ENCODE assay signal across 13 cellular contexts in the genomic region with DNA sequence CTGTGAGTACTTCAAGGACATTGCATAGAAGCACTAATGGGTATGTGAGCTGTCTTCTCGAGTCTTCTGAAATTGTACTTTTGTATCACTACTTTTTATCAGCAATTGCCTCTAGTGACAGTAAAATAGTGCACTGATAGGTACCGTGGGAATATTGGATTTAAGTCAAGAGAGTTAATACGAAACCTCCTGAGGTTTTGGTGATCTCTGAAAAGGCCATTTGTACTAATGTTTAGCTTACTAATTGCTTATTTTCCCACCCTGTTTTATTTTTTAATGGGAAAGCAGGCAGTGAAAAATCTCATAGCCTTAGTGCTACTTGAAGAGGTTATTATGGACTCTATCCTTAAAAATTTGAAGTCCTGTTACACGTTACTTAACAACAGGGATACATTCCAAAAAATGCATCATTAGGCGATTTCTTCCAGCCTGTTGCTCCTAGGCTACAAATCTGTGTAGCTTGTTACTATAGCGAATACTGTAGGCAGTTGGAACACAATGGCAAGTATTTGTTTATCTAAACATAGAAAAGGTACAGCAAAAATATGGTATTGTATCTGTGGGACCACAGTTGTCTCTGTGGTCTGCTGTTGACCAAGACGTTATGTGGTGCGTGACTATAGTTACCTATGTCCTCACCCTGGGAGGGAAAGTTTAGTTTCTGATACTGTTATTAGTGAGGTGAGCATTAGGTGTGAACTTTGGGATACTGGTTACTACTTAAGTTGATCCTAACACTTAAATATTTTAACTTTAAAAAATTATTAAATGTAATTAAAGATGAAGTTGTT.
DNase-seq lines count a peak whose midpoint lies in the region; ATAC-seq and TF ChIP-seq lines count a peak whose summit lies in the region.
"Had no signal": no experiment of that assay in that cellular context is flagged by ENCODE, and none has a peak within 500 bp of the region (broad histone marks: within the 10 kb centered on the region; RNA-seq: fewer than 3 reads in every experiment).

No MANE protein-coding gene starts in this region.

- peak; percentile 75 for ATAC-seq in HG03175 (IDR thresholded peaks at IDR 0.05; ENCODE audit: unreplicated experiment)
- ATAC-seq: left lung had no signal

- H3K36me3 ChIP-seq in SK-N-SH (replicated peaks in 1 of 2; ENCODE audit: control insufficient read depth in 1 of 2, insufficient read depth in 2 of 2, low read length in 1 of 2) = peaks cover 2 to 14% of the 10 kb centered on the region in 2 experiments
- H3K36me3 ChIP-seq: thoracic aorta had no signal

- no peaks in the 10 kb centered on the region for H4K20me1 ChIP-seq in SK-N-SH (ENCODE audit: insufficient read depth)

- DNase-seq in NCI-H526 (lab: John Stamatoyannopoulos, UW) (peak; percentile 9), NCI-H526 treated with DMSO at 0.1 percent for 48 hours (lab: John Stamatoyannopoulos, UW) (no peak), osteocyte (ENCODE audit: extremely low spot score, unreplicated experiment) (no peak), NAMALWA (ENCODE audit: low spot score) (no peak), NCI-H1694 (lab: John Stamatoyannopoulos, UW) (no peak), SK-N-SH (no peak)
- DNase-seq: left lung had no signal

- peak overlapping the region in 4 of 5 experiments; percentile 8 to 64 (median 26) for H3K27ac Mint-ChIP-seq in brain
- H3K27ac Mint-ChIP-seq in osteocyte (ENCODE audit: unreplicated experiment) = peak overlapping the region; percentile 84

- TF ChIP-seq EP300 in SK-N-SH (IDR thresholded peaks at IDR 0.05; ENCODE audit: borderline replicate concordance in 1 of 2, low read depth in 1 of 2, low read length in 1 of 2) = no peak

- H3K36me3 Mint-ChIP-seq in brain (peaks cover 85% of the 10 kb centered on the region), osteocyte (ENCODE audit: unreplicated experiment) (peaks cover 18% of the 10 kb centered on the region)

- TF ChIP-seq CTCF in brain (conservative IDR thresholded peaks at IDR 0.05) (no peak), osteocyte (IDR thresholded peaks at IDR 0.05) (no peak), SK-N-SH (IDR thresholded peaks at IDR 0.05) (no peak)

- H3K4me1 ChIP-seq in SK-N-SH (ENCODE audit: control insufficient read depth in 1 of 2, insufficient read depth in 2 of 2, low read depth in 1 of 2, low read length in 1 of 2) = peaks cover 0 to 20% of the 10 kb centered on the region in 2 experiments; a peak in 1 of 4 replicates

- no peaks in the 10 kb centered on the region for H3K9me2 ChIP-seq in SK-N-SH

- no peak overlapping the region for H3K9ac ChIP-seq in SK-N-SH
- H3K9ac ChIP-seq: KMS-11 had no signal

- H3K79me2 ChIP-seq in SK-N-SH (ENCODE audit: insufficient read depth) = peaks cover 83% of the 10 kb centered on the region

- no peaks in the 10 kb centered on the region for H3K27me3 Mint-ChIP-seq in brain
- H3K27me3 Mint-ChIP-seq in osteocyte (ENCODE audit: unreplicated experiment) = no peaks in the 10 kb centered on the region
- H3K27me3 Mint-ChIP-seq: effector memory CD8-positive, alpha-beta T cell had no signal

- no peak overlapping the region for H2AFZ ChIP-seq in SK-N-SH (ENCODE audit: low read depth)

- TF ChIP-seq RAD21 in SK-N-SH (IDR thresholded peaks at IDR 0.05; ENCODE audit: low read length) = no peak

- H3K9me3 Mint-ChIP-seq in brain (no peaks in the 10 kb centered on the region), osteocyte (ENCODE audit: unreplicated experiment) (peaks cover 2% of the 10 kb centered on the region)
- H3K9me3 Mint-ChIP-seq: effector memory CD8-positive, alpha-beta T cell had no signal

- peak overlapping the region in 1 of 2 experiments; percentile 37; a peak in 2 of 4 replicates for H3K27ac ChIP-seq in SK-N-SH (ENCODE audit: low read depth in 2 of 2, low read length in 1 of 2)
- H3K27ac ChIP-seq: 22Rv1, KMS-11, thoracic aorta had no signal

- H3K4me1 Mint-ChIP-seq in brain (peaks cover 34% of the 10 kb centered on the region), osteocyte (ENCODE audit: unreplicated experiment) (peaks cover 43% of the 10 kb centered on the region)

- CTCF ChIA-PET in SK-N-SH (lab: Yijun Ruan, JAX) = interaction anchor here (0.8 kb wide), 1 partner anchor 20 kb away, joined by 3 read pairs; no protein-coding TSS in a partner anchor

- H3K4me3 ChIP-seq in SK-N-SH (ENCODE audit: low read depth in 2 of 2, low read length in 1 of 2) = no peak overlapping the region
- H3K4me3 ChIP-seq: left lung, thoracic aorta had no signal

- POLR2A ChIA-PET in SK-N-SH (lab: Yijun Ruan, JAX) = no interaction called here

- H3K4me3 Mint-ChIP-seq in brain = no peak overlapping the region
- H3K4me3 Mint-ChIP-seq in osteocyte (ENCODE audit: unreplicated experiment) = no peak overlapping the region

- H3F3A ChIP-seq in SK-N-SH (replicated peaks; ENCODE audit: insufficient read depth) = peaks cover 7% of the 10 kb centered on the region

- H3K4me2 ChIP-seq in SK-N-SH = no peak overlapping the region
- H3K4me2 ChIP-seq: KMS-11 had no signal

- H3K27me3 ChIP-seq in SK-N-SH (ENCODE audit: insufficient read depth) = no peaks in the 10 kb centered on the region
- H3K27me3 ChIP-seq: left lung had no signal

- WGBS in SK-N-SH (ENCODE audit: low lambda C conversion rate) = 96% methylated on average over 8 of the region's 8 CpGs

- H3K9me3 ChIP-seq in SK-N-SH = no peaks in the 10 kb centered on the region
- H3K9me3 ChIP-seq: left lung, thoracic aorta had no signal

TF ChIP-seq in SK-N-SH, 30 proteins besides CTCF, POLR2A, EP300 and RAD21:
- no peak for TF ChIP-seq GABPA (IDR thresholded peaks at IDR 0.05; ENCODE audit: low read depth)
- TF ChIP-seq FOXJ3 (CRISPR knock-in tag; IDR thresholded peaks at IDR 0.05) = no peak
- TF ChIP-seq RCOR1 (IDR thresholded peaks at IDR 0.05; ENCODE audit: low read length) = no peak
- no peak for TF ChIP-seq GATA2 (CRISPR knock-in tag; IDR thresholded peaks at IDR 0.05)
- no peak for TF ChIP-seq SMC3 (IDR thresholded peaks at IDR 0.05; ENCODE audit: low read depth, low read length)
- TF ChIP-seq, protein P1, sequence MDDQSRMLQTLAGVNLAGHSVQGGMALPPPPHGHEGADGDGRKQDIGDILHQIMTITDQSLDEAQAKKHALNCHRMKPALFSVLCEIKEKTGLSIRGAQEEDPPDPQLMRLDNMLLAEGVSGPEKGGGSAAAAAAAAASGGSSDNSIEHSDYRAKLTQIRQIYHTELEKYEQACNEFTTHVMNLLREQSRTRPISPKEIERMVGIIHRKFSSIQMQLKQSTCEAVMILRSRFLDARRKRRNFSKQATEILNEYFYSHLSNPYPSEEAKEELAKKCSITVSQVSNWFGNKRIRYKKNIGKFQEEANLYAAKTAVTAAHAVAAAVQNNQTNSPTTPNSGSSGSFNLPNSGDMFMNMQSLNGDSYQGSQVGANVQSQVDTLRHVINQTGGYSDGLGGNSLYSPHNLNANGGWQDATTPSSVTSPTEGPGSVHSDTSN (IDR thresholded peaks at IDR 0.05) = no peak
- no peak for TF ChIP-seq RXRA (IDR thresholded peaks at IDR 0.05; ENCODE audit: borderline replicate concordance, low read depth)
- no peak for TF ChIP-seq CHD2 (IDR thresholded peaks at IDR 0.05; ENCODE audit: low read length, partially characterized antibody)
- no peak for TF ChIP-seq NFIC (IDR thresholded peaks at IDR 0.05; ENCODE audit: borderline replicate concordance)
- no peak for TF ChIP-seq RFX5 (IDR thresholded peaks at IDR 0.05; ENCODE audit: low read length)
- TF ChIP-seq, protein P2, sequence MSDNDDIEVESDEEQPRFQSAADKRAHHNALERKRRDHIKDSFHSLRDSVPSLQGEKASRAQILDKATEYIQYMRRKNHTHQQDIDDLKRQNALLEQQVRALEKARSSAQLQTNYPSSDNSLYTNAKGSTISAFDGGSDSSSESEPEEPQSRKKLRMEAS (IDR thresholded peaks at IDR 0.05; ENCODE audit: low read depth) = no peak
- no peak for TF ChIP-seq TAF1 (IDR thresholded peaks at IDR 0.05; ENCODE audit: borderline replicate concordance, low read depth, low read length)

Comparison
In these comparisons a context has a peak if more than half of its experiments do, and no peak if none do; other contexts are left out.
1. DNase-seq: peak in NCI-H526 (2 of 2); none in NCI-H526 treated with DMSO at 0.1 percent for 48 hours (single experiment), osteocyte (single experiment), NAMALWA (single experiment), NCI-H1694 (single experiment) and SK-N-SH (single experiment).